Comparison of ENCODE assay signal across 17 cellular contexts in genomic region chr11:72582206-72583176, GRCh38.
DNase-seq lines count a peak whose midpoint lies in the region; ATAC-seq and TF ChIP-seq lines count a peak whose summit lies in the region.
"Had no signal": no experiment of that assay in that cellular context is flagged by ENCODE, and none has a peak within 500 bp of the region (broad histone marks: within the 10 kb centered on the region; RNA-seq: fewer than 3 reads in every experiment).

No MANE protein-coding gene starts in this region.

- no peaks in the 10 kb centered on the region for H3K36me3 ChIP-seq in endodermal cell (ENCODE audit: control insufficient read depth, insufficient read depth, low read length)
- H3K36me3 ChIP-seq: HAP-1, SJSA1 had no signal

- H3K4me1 ChIP-seq in endodermal cell (ENCODE audit: control insufficient read depth, insufficient read depth, low read length): no peaks in the 10 kb centered on the region
- H3K4me1 ChIP-seq: HAP-1, SJSA1 had no signal

- no peaks in the 10 kb centered on the region for H3K36me3 Mint-ChIP-seq in activated CD4-positive, alpha-beta T cell treated with anti-CD3 and anti-CD28 coated beads for 36 hours (ENCODE audit: low read depth)
- no peaks in the 10 kb centered on the region for H3K36me3 Mint-ChIP-seq in endodermal cell (ENCODE audit: low read depth)

- H3K4me3 Mint-ChIP-seq in activated CD4-positive, alpha-beta T cell treated with anti-CD3 and anti-CD28 coated beads for 36 hours: no peak overlapping the region
- H3K4me3 Mint-ChIP-seq in endodermal cell: no peak overlapping the region

- WGBS in endodermal cell (ENCODE audit: insufficient coverage in 1 of 2, insufficient read length in 1 of 2), 2 experiments: 88 to 91% methylated on average over 5 to 14 of the region's 14 CpGs

- H3K27ac Mint-ChIP-seq in activated CD4-positive, alpha-beta T cell treated with anti-CD3 and anti-CD28 coated beads for 36 hours: no peak overlapping the region
- H3K27ac Mint-ChIP-seq in endodermal cell: no peak overlapping the region

- H3K27me3 ChIP-seq in endodermal cell (ENCODE audit: control insufficient read depth, insufficient read depth, low read length, poor library complexity, severe bottlenecking): peaks cover 58% of the 10 kb centered on the region
- H3K27me3 ChIP-seq: SJSA1 had no signal

- no peaks in the 10 kb centered on the region for H3K9me3 ChIP-seq in endodermal cell (ENCODE audit: control insufficient read depth, low read length)
- H3K9me3 ChIP-seq: HAP-1, SJSA1 had no signal

- no peaks in the 10 kb centered on the region for H3K9me3 Mint-ChIP-seq in activated CD4-positive, alpha-beta T cell treated with anti-CD3 and anti-CD28 coated beads for 36 hours (ENCODE audit: low read depth)
- no peaks in the 10 kb centered on the region for H3K9me3 Mint-ChIP-seq in endodermal cell

- no peak overlapping the region for H3K4me3 ChIP-seq in endodermal cell (ENCODE audit: low read length)
- H3K4me3 ChIP-seq: HAP-1, SJSA1 had no signal

- H3K4me1 Mint-ChIP-seq in activated CD4-positive, alpha-beta T cell treated with anti-CD3 and anti-CD28 coated beads for 36 hours: peaks cover 16% of the 10 kb centered on the region
- peaks cover 1% of the 10 kb centered on the region for H3K4me1 Mint-ChIP-seq in endodermal cell

- H3K27me3 Mint-ChIP-seq in activated CD4-positive, alpha-beta T cell treated with anti-CD3 and anti-CD28 coated beads for 36 hours: peaks cover 4% of the 10 kb centered on the region
- peaks cover 48% of the 10 kb centered on the region for H3K27me3 Mint-ChIP-seq in endodermal cell (ENCODE audit: insufficient read depth)

- H3K9ac ChIP-seq in endodermal cell (ENCODE audit: extremely low read depth, low read length, poor library complexity, severe bottlenecking): no peak overlapping the region

- DNase-seq in activated CD4-positive, alpha-beta T cell treated with anti-CD3 and anti-CD28 coated beads for 36 hours: peak; percentile 3
- no peak for DNase-seq in activated CD4-positive, alpha-beta T cell treated with anti-CD3 and anti-CD28 coated beads for 48 hours
- peak; percentile 29 for DNase-seq in 8988T
- peak; percentile 24 for DNase-seq in endodermal cell
- DNase-seq in posterior vena cava (ENCODE audit: low spot score): peak; percentile 73
- DNase-seq in NCI-H345 (lab: John Stamatoyannopoulos, UW): no peak
- DNase-seq in NCI-H69 (lab: John Stamatoyannopoulos, UW): no peak
- DNase-seq in NOMO-1 (lab: John Stamatoyannopoulos, UW; ENCODE audit: unreplicated experiment in 2 of 2): no peak
- DNase-seq: DMS 273 treated with DMSO at 0.1 percent for 48 hours, GDM1, NCI-H1105 treated with DMSO at 0.1 percent for 48 hours, NCI-H1694 treated with DMSO at 0.1 percent for 48 hours, NCI-H2107, NCI-H526 treated with DMSO at 0.1 percent for 48 hours had no signal

- no peak overlapping the region for H3K27ac ChIP-seq in endodermal cell (ENCODE audit: low read depth, low read length)
- H3K27ac ChIP-seq: 22Rv1, SJSA1 had no signal

- TF ChIP-seq CTCF in endodermal cell (conservative IDR thresholded peaks at IDR 0.05): no peak

- ATAC-seq in activated CD4-positive, alpha-beta T cell treated with anti-CD3 and anti-CD28 coated beads for 36 hours: no peak

- CTCF ChIA-PET in activated CD4-positive, alpha-beta T cell treated with anti-CD3 and anti-CD28 coated beads for 36 hours (lab: Charles Lee): interaction anchor here (1.0 kb wide), 1 partner anchor 111 kb away, joined by 4 read pairs; no protein-coding TSS in a partner anchor

- POLR2A ChIA-PET in activated CD4-positive, alpha-beta T cell treated with anti-CD3 and anti-CD28 coated beads for 36 hours (lab: Charles Lee): no interaction called here

- intact Hi-C loops in activated CD4-positive, alpha-beta T cell treated with anti-CD3 and anti-CD28 coated beads for 36 hours (cut with DNase I, micrococcal nuclease): loop anchor here in 1 of 2 experiments (10.0 kb wide), 1 partner anchor 262 kb away; no protein-coding TSS in a partner anchor
- intact Hi-C loops in posterior vena cava (cut with DNase I): no loop called here

Comparison
In these comparisons a context has a peak if more than half of its experiments do, and no peak if none do; other contexts are left out.
1. DNase-seq: peak in activated CD4-positive, alpha-beta T cell treated with anti-CD3 and anti-CD28 coated beads for 36 hours (single experiment), 8988T (single experiment), endodermal cell (single experiment) and posterior vena cava (single experiment); none in activated CD4-positive, alpha-beta T cell treated with anti-CD3 and anti-CD28 coated beads for 48 hours (single experiment), NCI-H345 (single experiment), NCI-H69 (single experiment) and NOMO-1 (0 of 2).